Comparison of ENCODE assay signal across 21 cellular contexts in the genomic region with DNA sequence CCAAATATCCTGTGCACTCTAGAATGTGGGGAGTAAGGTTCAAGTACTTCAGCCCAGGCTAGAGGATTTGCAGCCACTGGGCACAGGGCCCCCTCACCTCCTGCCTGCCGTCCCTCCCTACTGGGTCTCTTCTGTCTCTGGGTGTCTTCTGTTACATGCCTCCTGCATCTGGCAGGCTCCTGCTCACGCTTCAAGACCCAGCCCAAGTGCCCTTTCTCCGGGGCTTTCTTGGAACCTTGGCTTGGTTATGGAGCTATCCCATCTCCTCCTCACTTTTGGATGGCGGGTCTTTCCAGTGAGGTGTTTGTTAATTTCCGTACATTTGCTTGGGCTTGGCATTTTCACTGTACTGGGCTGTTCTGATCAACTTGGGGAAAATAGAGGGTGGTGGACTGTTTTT.
"Had no signal": no experiment of that assay in that cellular context is flagged by ENCODE, and none has a peak within 500 bp of the region (broad histone marks: within the 10 kb centered on the region; RNA-seq: fewer than 3 reads in every experiment).

No MANE protein-coding gene starts in this region.

- H3K4me1 ChIP-seq: foreskin keratinocyte, right lobe of liver had no signal

- DNase-seq: effector memory CD8-positive, alpha-beta T cell; foreskin keratinocyte; kidney; left cardiac atrium; left ventricle myocardium superior; mesenchymal stem cell; naive B cell; psoas muscle; retina; right lobe of liver; stimulated activated CD4-positive, alpha-beta T cell treated with anti-CD3 and anti-CD28 coated beads, Interleukin-4, amount 100 ng/mL, for 1 hour; stimulated activated CD8-positive, alpha-beta memory T cell treated with anti-CD3 and anti-CD28 coated beads, Interleukin-4, amount 100 ng/mL, for 48 hours; stimulated activated naive CD8-positive, alpha-beta T cell treated with anti-CD3 and anti-CD28 coated beads, Interleukin-15, Interleukin-2, amounts not matched to agents 100 U/mL and 50 U/mL, for 24 hours; substantia nigra; trophoblast cell had no signal

- H3K27me3 ChIP-seq: foreskin keratinocyte, hepatocyte, right lobe of liver had no signal

- H3K9me3 ChIP-seq: psoas muscle, right lobe of liver, thoracic aorta had no signal

- H3K36me3 ChIP-seq: right lobe of liver, thoracic aorta had no signal

- H3K4me3 ChIP-seq: hepatocyte, lung, psoas muscle, right lobe of liver, thoracic aorta had no signal

- H3K36me3 Mint-ChIP-seq: naive B cell; stimulated activated effector memory CD8-positive, alpha-beta T cell treated with anti-CD3 and anti-CD28 coated beads, Interleukin-12 subunit alpha, Interleukin-12 subunit beta, amount 100 ng/mL, for 72 hours had no signal

- ATAC-seq: effector memory CD8-positive, alpha-beta T cell; foreskin keratinocyte; left cardiac atrium; left ventricle myocardium superior; psoas muscle; right lobe of liver; stimulated activated effector memory CD8-positive, alpha-beta T cell treated with anti-CD3 and anti-CD28 coated beads, Interleukin-12 subunit alpha, Interleukin-12 subunit beta, amount 100 ng/mL, for 72 hours had no signal

- H3K27ac Mint-ChIP-seq: dendritic cell treated with granulocyte-macrophage colony-stimulating factor and Interleukin-4, amounts not matched to agents 40 ng/mL and 50 ng/mL, for 4 days; nephron had no signal

- H3K4me3 Mint-ChIP-seq: dendritic cell treated with granulocyte-macrophage colony-stimulating factor and Interleukin-4, amounts not matched to agents 40 ng/mL and 50 ng/mL, for 4 days; effector memory CD8-positive, alpha-beta T cell; nephron; stimulated activated effector memory CD8-positive, alpha-beta T cell treated with anti-CD3 and anti-CD28 coated beads, Interleukin-12 subunit alpha, Interleukin-12 subunit beta, amount 100 ng/mL, for 72 hours had no signal

- H3K27me3 Mint-ChIP-seq: dendritic cell treated with granulocyte-macrophage colony-stimulating factor and Interleukin-4, amounts not matched to agents 40 ng/mL and 50 ng/mL, for 4 days; effector memory CD8-positive, alpha-beta T cell; naive B cell had no signal

- H3K9me3 Mint-ChIP-seq: dendritic cell treated with granulocyte-macrophage colony-stimulating factor and Interleukin-4, amounts not matched to agents 40 ng/mL and 50 ng/mL, for 4 days; effector memory CD8-positive, alpha-beta T cell; naive B cell; nephron; stimulated activated effector memory CD8-positive, alpha-beta T cell treated with anti-CD3 and anti-CD28 coated beads, Interleukin-12 subunit alpha, Interleukin-12 subunit beta, amount 100 ng/mL, for 72 hours had no signal

- H3K27ac ChIP-seq: foreskin keratinocyte, hepatocyte, psoas muscle, right lobe of liver, thoracic aorta had no signal
